ENCODE assay signal across 21 cellular contexts in the genomic region with DNA sequence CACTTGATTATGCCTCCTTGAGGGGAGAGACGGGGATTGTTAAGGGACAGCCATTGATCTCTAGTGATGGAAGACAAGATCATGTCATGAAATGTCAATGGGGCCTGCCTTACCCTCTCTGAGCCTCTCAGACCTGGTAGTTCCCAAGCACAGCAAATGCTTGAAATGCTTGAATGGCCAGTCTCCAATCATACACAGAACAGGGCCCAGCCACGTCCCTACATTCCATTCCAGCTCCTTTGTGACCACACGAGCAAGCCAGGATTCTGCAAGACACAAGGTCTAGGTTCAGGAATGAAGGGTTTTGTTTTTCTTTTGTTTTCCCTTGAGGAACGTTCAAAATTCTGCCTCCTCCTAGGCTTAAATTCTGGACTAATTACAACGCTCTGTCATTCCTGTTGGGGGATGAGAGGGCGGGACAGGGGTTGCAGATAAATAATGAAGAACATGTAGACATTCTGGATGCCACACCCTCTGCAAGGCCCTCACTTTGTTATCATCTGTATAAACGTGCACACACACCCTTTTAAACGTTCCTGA.
DNase-seq lines count a peak whose midpoint lies in the region; ATAC-seq lines count a peak whose summit lies in the region.
"Had no signal": no experiment of that assay in that cellular context is flagged by ENCODE, and none has a peak within 500 bp of the region (broad histone marks: within the 10 kb centered on the region; RNA-seq: fewer than 3 reads in every experiment).

No MANE protein-coding gene starts in this region.

- no peak overlapping the region for H3K27ac Mint-ChIP-seq in activated CD4-positive, alpha-beta T cell treated with anti-CD3 and anti-CD28 coated beads, Interleukin-2, amount 10 ng/mL, durations not matched to agents 24 days and 14 days
- H3K27ac Mint-ChIP-seq: CD8-positive, alpha-beta T cell had no signal

- H3K4me3 ChIP-seq in NT2/D1 (ENCODE audit: insufficient read length, low read depth): no peak overlapping the region
- H3K4me3 ChIP-seq: MG63 had no signal

- no peak overlapping the region for H3K9ac ChIP-seq in NT2/D1 (ENCODE audit: insufficient read length, low read depth)

- H3K4me1 Mint-ChIP-seq in activated CD4-positive, alpha-beta T cell treated with anti-CD3 and anti-CD28 coated beads, Interleukin-2, amount 10 ng/mL, durations not matched to agents 24 days and 14 days: no peaks in the 10 kb centered on the region

- no peaks in the 10 kb centered on the region for H3K27me3 ChIP-seq in NT2/D1 (ENCODE audit: insufficient read depth, insufficient read length)
- H3K27me3 ChIP-seq: MG63 had no signal

- no peaks in the 10 kb centered on the region for H3K36me3 ChIP-seq in NT2/D1 (ENCODE audit: insufficient read depth, insufficient read length, low read length)
- H3K36me3 ChIP-seq: MG63 had no signal

- no peaks in the 10 kb centered on the region for H3K9me3 Mint-ChIP-seq in activated CD4-positive, alpha-beta T cell treated with anti-CD3 and anti-CD28 coated beads, Interleukin-2, amount 10 ng/mL, durations not matched to agents 24 days and 14 days
- H3K9me3 Mint-ChIP-seq: CD8-positive, alpha-beta T cell had no signal

- intact Hi-C loops in sciatic nerve (cut with DNase I): no loop called here
- intact Hi-C loops in activated CD4-positive, alpha-beta T cell treated with anti-CD3 and anti-CD28 coated beads, Interleukin-2, amount 10 ng/mL, durations not matched to agents 24 days and 14 days (cut with micrococcal nuclease): no loop called here

- ATAC-seq in sciatic nerve (peak; percentile 42), HG03520 (IDR thresholded peaks at IDR 0.05; ENCODE audit: unreplicated experiment) (no peak)
- ATAC-seq: CD8-positive, alpha-beta T cell; PC-3 had no signal

- no peak overlapping the region for H3K4me3 Mint-ChIP-seq in activated CD4-positive, alpha-beta T cell treated with anti-CD3 and anti-CD28 coated beads, Interleukin-2, amount 10 ng/mL, durations not matched to agents 24 days and 14 days
- H3K4me3 Mint-ChIP-seq: CD8-positive, alpha-beta T cell had no signal

- no peaks in the 10 kb centered on the region for H3K36me3 Mint-ChIP-seq in activated CD4-positive, alpha-beta T cell treated with anti-CD3 and anti-CD28 coated beads, Interleukin-2, amount 10 ng/mL, durations not matched to agents 24 days and 14 days (ENCODE audit: low read depth)
- H3K36me3 Mint-ChIP-seq: CD8-positive, alpha-beta T cell had no signal

- peaks cover 10% of the 10 kb centered on the region for H3K27me3 Mint-ChIP-seq in activated CD4-positive, alpha-beta T cell treated with anti-CD3 and anti-CD28 coated beads, Interleukin-2, amount 10 ng/mL, durations not matched to agents 24 days and 14 days

- H3K9me3 ChIP-seq in NT2/D1 (ENCODE audit: insufficient read depth, low read length): no peaks in the 10 kb centered on the region
- H3K9me3 ChIP-seq: MG63 had no signal

- DNase-seq in NCI-H2029 (lab: John Stamatoyannopoulos, UW) (peak; percentile 20), NCI-H2029 treated with DMSO at 0.1 percent for 48 hours (lab: John Stamatoyannopoulos, UW) (no peak), NT2/D1 (ENCODE audit: low read depth, low spot score) (peak; percentile 15), islet precursor cell (peak; percentile 86), sciatic nerve (ENCODE audit: low spot score) (no peak)
- no peak for DNase-seq in activated CD4-positive, alpha-beta T cell treated with anti-CD3 and anti-CD28 coated beads, Interleukin-2, amount 10 ng/mL, durations not matched to agents 24 days and 14 days
- DNase-seq in stimulated activated CD4-positive, alpha-beta T cell treated with anti-CD3 and anti-CD28 coated beads, Interleukin-2, amount 100 ng/mL, for 48 hours: no peak
- DNase-seq: ACHN; AML-193; C1 segment of cervical spinal cord; CD8-positive, alpha-beta T cell; GDM1; Karpas-422; MG63; NCI-H1048; NCI-H1417 treated with DMSO at 0.1 percent for 48 hours; NCI-H187; NCI-H226; PC-3; Right ventricle myocardium superior had no signal

- no peaks in the 10 kb centered on the region for H3K4me1 ChIP-seq in NT2/D1 (ENCODE audit: insufficient read depth, insufficient read length)

Comparison
In these comparisons a context has a peak if more than half of its experiments do, and no peak if none do; other contexts are left out.
1. DNase-seq: peak in NCI-H2029 (single experiment), NT2/D1 (single experiment) and islet precursor cell (single experiment); none in NCI-H2029 treated with DMSO at 0.1 percent for 48 hours (single experiment), sciatic nerve (single experiment), activated CD4-positive, alpha-beta T cell treated with anti-CD3 and anti-CD28 coated beads, Interleukin-2, amount 10 ng/mL, durations not matched to agents 24 days and 14 days (single experiment) and stimulated activated CD4-positive, alpha-beta T cell treated with anti-CD3 and anti-CD28 coated beads, Interleukin-2, amount 100 ng/mL, for 48 hours (0 of 2).